Comparison of ENCODE assay signal across 15 cellular contexts in the genomic region with DNA sequence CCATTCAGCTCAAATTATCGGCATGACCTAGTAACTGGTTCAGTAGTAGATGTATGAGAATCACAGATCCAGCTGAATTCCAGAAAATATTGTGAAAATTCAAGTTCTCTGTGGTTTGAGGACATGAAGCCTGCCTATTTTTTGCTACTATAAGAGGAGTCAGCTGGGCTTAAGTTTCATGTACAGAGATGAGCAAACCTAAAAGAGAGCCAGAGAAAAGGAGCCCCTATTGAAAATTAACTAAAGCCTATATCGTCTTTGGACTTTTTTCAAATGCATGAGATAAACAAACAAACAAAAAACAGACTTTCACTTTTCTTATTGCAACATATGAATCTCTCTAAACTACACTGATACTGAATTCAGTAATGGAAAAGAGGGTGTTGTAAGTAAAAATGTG.
"Had no signal": no experiment of that assay in that cellular context is flagged by ENCODE, and none has a peak within 500 bp of the region (broad histone marks: within the 10 kb centered on the region; RNA-seq: fewer than 3 reads in every experiment).

No MANE protein-coding gene starts in this region.

- ATAC-seq: activated CD8-positive, alpha-beta T cell treated with anti-CD3 and anti-CD28 coated beads, Interleukin-2, amount 10 ng/mL, durations not matched to agents 7 days and 5 days; gastroesophageal sphincter had no signal

- H3K36me3 ChIP-seq: colonic mucosa, gastroesophageal sphincter, sigmoid colon, suprapubic skin had no signal

- H3K27me3 ChIP-seq: colonic mucosa, sigmoid colon, suprapubic skin had no signal

- H3K4me3 ChIP-seq: colonic mucosa, gastroesophageal sphincter, sigmoid colon, suprapubic skin had no signal

- H3K4me1 ChIP-seq: colonic mucosa, gastroesophageal sphincter, sigmoid colon, suprapubic skin had no signal

- H3K27ac ChIP-seq: colonic mucosa, epithelial cell of prostate, gastroesophageal sphincter, sigmoid colon, suprapubic skin had no signal

- H3K9me3 ChIP-seq: colonic mucosa, gastroesophageal sphincter, sigmoid colon, suprapubic skin had no signal

- DNase-seq: activated CD4-positive, alpha-beta T cell treated with anti-CD3 and anti-CD28 coated beads for 48 hours; activated CD8-positive, alpha-beta memory T cell treated with anti-CD3 and anti-CD28 coated beads, Interleukin-2, amount 50 U/mL, for 48 hours; activated CD8-positive, alpha-beta T cell treated with anti-CD3 and anti-CD28 coated beads, Interleukin-2, amount 10 ng/mL, durations not matched to agents 7 days and 5 days; activated naive CD4-positive, alpha-beta T cell treated with anti-CD3 and anti-CD28 coated beads for 36 hours; colonic mucosa; effector memory CD4-positive, alpha-beta T cell; kidney; left ventricle myocardium superior; nephron progenitor cell; sigmoid colon; stimulated activated CD4-positive, alpha-beta T cell treated with anti-CD3 and anti-CD28 coated beads, Interleukin-12 subunit alpha, Interleukin-12 subunit beta, amount 100 ng/mL, for 4 hours; stimulated activated naive CD4-positive, alpha-beta T cell had no signal
